ENCODE assay signal across 8 cellular contexts in the genomic region with DNA sequence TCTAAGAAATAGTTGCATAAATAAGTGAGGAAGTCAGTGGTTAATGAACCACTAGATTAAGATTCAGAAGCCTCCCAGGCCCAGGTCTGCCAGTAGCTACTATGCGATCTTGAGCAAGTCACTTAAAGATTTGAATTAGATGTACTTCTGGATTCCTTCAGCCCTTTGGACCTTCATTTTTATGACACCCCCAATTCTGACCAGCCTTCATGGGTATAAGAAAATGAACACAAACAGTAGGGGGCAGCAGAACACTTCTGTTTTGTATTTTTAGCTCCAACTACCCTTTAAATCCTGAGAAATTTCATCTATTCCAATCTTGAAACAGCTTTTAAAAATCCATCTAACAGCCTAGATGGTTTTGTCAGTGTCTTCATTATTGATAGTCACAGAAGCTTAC. TPM values are rescaled to one million over a fixed set of nuclear protein-coding genes. Genes with fewer than 3 reads are reported as not detected.
DNase-seq lines count a peak whose midpoint lies in the region; ATAC-seq, FAIRE-seq and TF ChIP-seq lines count a peak whose summit lies in the region.

No MANE protein-coding gene starts in this region.

- H3K9ac ChIP-seq in Loucy (ENCODE audit: low read depth, low read length, poor library complexity, severe bottlenecking), result no peak overlapping the region

- H3K4me3 ChIP-seq in Loucy (ENCODE audit: low read length, poor library complexity, severe bottlenecking), result no peak overlapping the region
- H3K4me3 ChIP-seq in bronchial epithelial cell (ENCODE audit: low read depth, low read length), result no peak overlapping the region

- peaks cover 16% of the 10 kb centered on the region for H3K36me3 Mint-ChIP-seq in nephron progenitor cell (ENCODE audit: low read depth)
- no peaks in the 10 kb centered on the region for H3K36me3 Mint-ChIP-seq in effector memory CD8-positive, alpha-beta T cell (ENCODE audit: insufficient read depth)

- H3K9me3 Mint-ChIP-seq in nephron progenitor cell, result no peaks in the 10 kb centered on the region
- peaks cover 0 to 10% of the 10 kb centered on the region in 2 donors for H3K9me3 Mint-ChIP-seq in effector memory CD8-positive, alpha-beta T cell

- no peaks in the 10 kb centered on the region for H3K79me2 ChIP-seq in Loucy (ENCODE audit: insufficient read depth, low read length)

- DNase-seq in DMS53 treated with DMSO at 0.1 percent for 48 hours (lab: John Stamatoyannopoulos, UW; ENCODE audit: unreplicated experiment) (peak; percentile 24), bronchial epithelial cell (ENCODE audit: low read depth) (peak; percentile 16), nephron progenitor cell (no peak), CD1c-positive myeloid dendritic cell (ENCODE audit: extremely low spot score) (no peak)
- DNase-seq in effector memory CD8-positive, alpha-beta T cell, result no peak
- no peak for DNase-seq in stimulated activated naive CD8-positive, alpha-beta T cell treated with anti-CD3 and anti-CD28 coated beads, Interleukin-15, Interleukin-2, amounts not matched to agents 100 U/mL and 50 U/mL, for 24 hours
- DNase-seq in stimulated activated naive CD4-positive, alpha-beta T cell treated with Interleukin-2 at 50 U/mL for 16 hours (lab: John Stamatoyannopoulos, UW), result no peak

- H3K27me3 Mint-ChIP-seq in nephron progenitor cell (ENCODE audit: low read depth, poor library complexity), result no peaks in the 10 kb centered on the region
- no peaks in the 10 kb centered on the region for H3K27me3 Mint-ChIP-seq in effector memory CD8-positive, alpha-beta T cell

- no peak overlapping the region for H3K27ac Mint-ChIP-seq in nephron progenitor cell
- no peak overlapping the region for H3K27ac Mint-ChIP-seq in effector memory CD8-positive, alpha-beta T cell

- no peak for ATAC-seq in effector memory CD8-positive, alpha-beta T cell (replicated peaks)
- no peak for ATAC-seq in stimulated activated naive CD8-positive, alpha-beta T cell treated with anti-CD3 and anti-CD28 coated beads, Interleukin-15, Interleukin-2, amounts not matched to agents 100 U/mL and 50 U/mL, for 24 hours

- H3F3A ChIP-seq in Loucy (ENCODE audit: low read depth), result no peaks in the 10 kb centered on the region

- H3K27me3 ChIP-seq in Loucy (ENCODE audit: insufficient read depth, low read length, poor library complexity, severe bottlenecking), result no peaks in the 10 kb centered on the region
- H3K27me3 ChIP-seq in bronchial epithelial cell (ENCODE audit: control insufficient read depth, insufficient read depth, low read length), result no peaks in the 10 kb centered on the region

- H4K20me1 ChIP-seq in Loucy (ENCODE audit: insufficient read depth, low read length, poor library complexity, severe bottlenecking), result no peaks in the 10 kb centered on the region

- H3K9me2 ChIP-seq in Loucy (replicated peaks; ENCODE audit: low read depth, low read length), result no peaks in the 10 kb centered on the region

- peak; percentile 55 for TF ChIP-seq CTCF in Loucy (conservative IDR thresholded peaks at IDR 0.05; ENCODE audit: low read length)
- TF ChIP-seq CTCF in bronchial epithelial cell (IDR thresholded peaks at IDR 0.05; ENCODE audit: insufficient read depth, low read length, severe bottlenecking), result peak; percentile 39
- TF ChIP-seq CTCF in nephron progenitor cell (IDR thresholded peaks at IDR 0.05), result peak; percentile 57

- H3K4me3 Mint-ChIP-seq in nephron progenitor cell, result no peak overlapping the region
- no peak overlapping the region for H3K4me3 Mint-ChIP-seq in effector memory CD8-positive, alpha-beta T cell

- no peaks in the 10 kb centered on the region for H3K4me1 ChIP-seq in Loucy (ENCODE audit: insufficient read depth, low read length, poor library complexity, severe bottlenecking)

- no peak overlapping the region for H2AFZ ChIP-seq in Loucy (ENCODE audit: low read length)

- FAIRE-seq in bronchial epithelial cell (lab: Jason Lieb, UNC), result no peak

- H3K4me2 ChIP-seq in Loucy (ENCODE audit: low read depth, low read length, poor library complexity, severe bottlenecking), result no peak overlapping the region

- H3K4me1 Mint-ChIP-seq in nephron progenitor cell, result peaks cover 3% of the 10 kb centered on the region
- H3K4me1 Mint-ChIP-seq in effector memory CD8-positive, alpha-beta T cell (ENCODE audit: low read depth in 2 of 2), result no peaks in the 10 kb centered on the region

- H3K36me3 ChIP-seq in Loucy (ENCODE audit: insufficient read depth, low read length) (no peaks in the 10 kb centered on the region), bronchial epithelial cell (ENCODE audit: control insufficient read depth, insufficient read depth, low read length) (no peaks in the 10 kb centered on the region)

- H3K9me3 ChIP-seq in Loucy (ENCODE audit: insufficient read depth, low read depth, low read length), result no peaks in the 10 kb centered on the region

RNA-seq across cellular contexts. Expression of gene TMEM47, which starts 19.0 kb away (rescaled TPM):
- total RNA-seq in bronchial epithelial cell, result 10.0 and 12.4 TPM in 2 replicates

Comparison
In these comparisons a context has a peak if more than half of its experiments do, and no peak if none do; other contexts are left out.
1. DNase-seq: peak in DMS53 treated with DMSO at 0.1 percent for 48 hours (single experiment) and bronchial epithelial cell (single experiment); none in nephron progenitor cell (single experiment), CD1c-positive myeloid dendritic cell (single experiment), effector memory CD8-positive, alpha-beta T cell (0 of 3), stimulated activated naive CD8-positive, alpha-beta T cell treated with anti-CD3 and anti-CD28 coated beads, Interleukin-15, Interleukin-2, amounts not matched to agents 100 U/mL and 50 U/mL, for 24 hours (single experiment) and stimulated activated naive CD4-positive, alpha-beta T cell treated with Interleukin-2 at 50 U/mL for 16 hours (single experiment).
2. Peak in every context shown above with its lines, with median percentiles within 50 percentile points of each other: CTCF ChIP-seq.